16 cellular contexts compared by ENCODE assay signal in genomic region chr20:41307021-41307420, GRCh38. TPM values are rescaled to one million over a fixed set of nuclear protein-coding genes. Genes with fewer than 3 reads are reported as not detected.
A peak's percentile ranks its signal among the peaks of the same experiment; 100 is the strongest.
DNase-seq lines count a peak whose midpoint lies in the region; ATAC-seq and TF ChIP-seq lines count a peak whose summit lies in the region.
"Had no signal": no experiment of that assay in that cellular context is flagged by ENCODE, and none has a peak within 500 bp of the region (broad histone marks: within the 10 kb centered on the region; RNA-seq: fewer than 3 reads in every experiment).

No MANE protein-coding gene starts in this region.

- H3K9me3 ChIP-seq in DOHH2 (ENCODE audit: control insufficient read depth, insufficient read depth, low read length) = no peaks in the 10 kb centered on the region
- H3K9me3 ChIP-seq in OCI-LY7 (ENCODE audit: low read length) = peaks cover 5% of the 10 kb centered on the region; the same call in 1 of the 2 replicates
- H3K9me3 ChIP-seq in MG63 = no peaks in the 10 kb centered on the region
- H3K9me3 ChIP-seq: BE2C had no signal

- H3F3A ChIP-seq in DOHH2 (ENCODE audit: control insufficient read depth, insufficient read depth) = peaks cover 8% of the 10 kb centered on the region; the same call in 1 of the 2 replicates

- H3K4me2 ChIP-seq in DOHH2 (ENCODE audit: low read length) = peak overlapping the region; percentile 96
- peak overlapping the region; percentile 68; the same call in 1 of the 2 replicates for H3K4me2 ChIP-seq in OCI-LY7 (ENCODE audit: low read length)

- no peak for DNase-seq in OCI-LY7 (ENCODE audit: low spot score)
- DNase-seq in myocyte (ENCODE audit: low read depth) = peak; percentile 70
- no peak for DNase-seq in DMS153 (lab: John Stamatoyannopoulos, UW)
- DNase-seq in MG63 = no peak
- DNase-seq: BE2C; CD4-positive, alpha-beta memory T cell; NCI-H1092; NCI-H1436; NCI-H187 treated with DMSO at 0.1 percent for 48 hours; SIG-M5; T-cell had no signal

- H3K36me3 ChIP-seq in ACC112 (ENCODE audit: insufficient read depth, low read length) (0 out of 2 replicates have a peak, but pooled peaks cover 2% of the 10 kb centered on the region), DOHH2 (ENCODE audit: control insufficient read depth, low read length) (peaks cover 6% of the 10 kb centered on the region; the same call in 1 of the 2 replicates), OCI-LY7 (ENCODE audit: insufficient read depth, low read length) (no peaks in the 10 kb centered on the region; the same call in 1 of the 2 replicates), MG63 (peaks cover 6% of the 10 kb centered on the region)
- H3K36me3 ChIP-seq: BE2C had no signal

- H3K79me2 ChIP-seq in ACC112 (ENCODE audit: control insufficient read depth, insufficient read depth, low read length, unreplicated experiment) (peaks cover 83% of the 10 kb centered on the region), DOHH2 (ENCODE audit: control insufficient read depth, low read length) (peaks cover 63% of the 10 kb centered on the region), OCI-LY7 (ENCODE audit: insufficient read depth, low read depth, low read length) (no peaks in the 10 kb centered on the region)

- intact Hi-C loops in OCI-LY7 (cut with micrococcal nuclease; ENCODE audit: unreplicated experiment) = no loop called here

- no peak for TF ChIP-seq CTCF in DOHH2 (IDR thresholded peaks at IDR 0.05; ENCODE audit: low read depth, low read length, poor library complexity, severe bottlenecking)
- TF ChIP-seq CTCF in OCI-LY7 (conservative IDR thresholded peaks at IDR 0.05; ENCODE audit: low read length) = no peak

- H3K27ac ChIP-seq in ACC112 (ENCODE audit: low read depth, low read length) (peak overlapping the region; percentile 88; the same call in 1 of the 2 replicates), DOHH2 (ENCODE audit: low read depth, low read length) (peak overlapping the region; percentile 81; the same call in 1 of the 2 replicates), OCI-LY7 (ENCODE audit: low read depth, low read length, poor library complexity, severe bottlenecking) (no peak overlapping the region)
- H3K27ac ChIP-seq: RWPE1 had no signal

- H4K20me1 ChIP-seq in DOHH2 (ENCODE audit: control insufficient read depth, insufficient read depth, low read depth, low read length) = no peaks in the 10 kb centered on the region
- no peaks in the 10 kb centered on the region for H4K20me1 ChIP-seq in OCI-LY7 (ENCODE audit: insufficient read depth, low read length)

- POLR2A ChIA-PET in OCI-LY7 (lab: Charles Lee) = interaction anchor here (0.6 to 2.0 kb wide), 2 partner anchors 11 to 37 kb away, joined by 4 to 5 read pairs; no protein-coding TSS in a partner anchor

- H3K9me2 ChIP-seq in DOHH2 (replicated peaks; ENCODE audit: control insufficient read depth, low read length) (no peaks in the 10 kb centered on the region), OCI-LY7 (ENCODE audit: insufficient read depth, low read length) (no peaks in the 10 kb centered on the region)

- H3K4me3 ChIP-seq in ACC112 (ENCODE audit: low read depth, low read length) = no peak overlapping the region
- H3K4me3 ChIP-seq in DOHH2 (ENCODE audit: low read length) = peak overlapping the region; percentile 74
- H3K4me3 ChIP-seq in OCI-LY7 (ENCODE audit: low read depth, low read length, poor library complexity, severe bottlenecking) = no peak overlapping the region
- no peak overlapping the region for H3K4me3 ChIP-seq in MG63

- CTCF ChIA-PET in OCI-LY7 (lab: Charles Lee; ENCODE audit: unreplicated experiment) = no interaction called here

- H3K27me3 ChIP-seq in ACC112 (ENCODE audit: insufficient read depth, low read length) (no peaks in the 10 kb centered on the region), DOHH2 (ENCODE audit: control insufficient read depth, low read length) (no peaks in the 10 kb centered on the region), MG63 (no peaks in the 10 kb centered on the region)
- H3K27me3 ChIP-seq: BE2C had no signal

- ATAC-seq in GM21381 (IDR thresholded peaks at IDR 0.05; ENCODE audit: unreplicated experiment) = no peak
- ATAC-seq: SK-N-SH treated with all-trans-retinoic acid at 6 μM for 48 hours, T-cell had no signal

- BruUV-seq in OCI-LY7 (replicated peaks; lab: Mats Ljungman, UMichigan) = no TSS peak

- H2AFZ ChIP-seq in ACC112 (ENCODE audit: low read length, unreplicated experiment) (no peak overlapping the region), OCI-LY7 (ENCODE audit: low read length) (no peak overlapping the region)

- H3K4me1 ChIP-seq in ACC112 (ENCODE audit: control insufficient read depth, insufficient read depth, low read length, unreplicated experiment) (peaks cover 38% of the 10 kb centered on the region), DOHH2 (ENCODE audit: control insufficient read depth, low read length) (peaks cover 57% of the 10 kb centered on the region), OCI-LY7 (ENCODE audit: insufficient read depth, low read length, poor library complexity, severe bottlenecking) (peaks cover 36% of the 10 kb centered on the region)
- H3K4me1 ChIP-seq: BE2C had no signal

RNA-seq across cellular contexts. Expression of gene ZHX3, which starts 10.5 kb away (rescaled TPM):
- 5.8 and 6.4 TPM in 2 replicates for total RNA-seq in OCI-LY7 (2014; rRNA removed; shearing (Covaris generic))
- total RNA-seq in OCI-LY7 (2022) = 16.9 and 21.7 TPM in 2 replicates
- 35.8 and 36.4 TPM in 2 replicates for total RNA-seq in myocyte
- 26.5 TPM for polyA plus RNA-seq in myocyte (2012)
- 4.9 and 5.3 TPM in 2 replicates for total RNA-seq in MG63 (2014; rRNA removed; shearing (Covaris generic); ENCODE audit: low replicate concordance)

RNA-seq across cellular contexts. Expression of gene LPIN3, which starts 33.6 kb away (rescaled TPM):
- total RNA-seq in OCI-LY7 (2014; rRNA removed; shearing (Covaris generic)) = 0.19 and 0.51 TPM in 2 replicates
- 1.6 and 2.1 TPM in 2 replicates for total RNA-seq in OCI-LY7 (2022)
- 7.7 and 12.2 TPM in 2 replicates for total RNA-seq in myocyte
- 9.9 TPM for polyA plus RNA-seq in myocyte (2012)
- total RNA-seq in MG63 (2014; rRNA removed; shearing (Covaris generic); ENCODE audit: low replicate concordance) = 3.6 and 8.6 TPM in 2 replicates
- polyA plus RNA-seq: CD4-positive, alpha-beta memory T cell had no signal

RNA-seq across cellular contexts. Expression of gene EMILIN3, which starts 59.6 kb away (rescaled TPM):
- not detected in 2 replicates for total RNA-seq in OCI-LY7 (2014; rRNA removed; shearing (Covaris generic))
- total RNA-seq in OCI-LY7 (2022) = not detected in 2 replicates
- not detected in 2 replicates for total RNA-seq in myocyte
- polyA plus RNA-seq in myocyte (2012) = 0.08 TPM
- total RNA-seq in MG63 (2014; rRNA removed; shearing (Covaris generic); ENCODE audit: low replicate concordance) = 0.76 TPM in 1 of 2 replicates, not detected in the other
- total RNA-seq: CD4-positive, alpha-beta memory T cell; T-cell had no signal
- polyA plus RNA-seq: CD4-positive, alpha-beta memory T cell had no signal
